Comparison of ENCODE assay signal across 8 cellular contexts in the genomic region with DNA sequence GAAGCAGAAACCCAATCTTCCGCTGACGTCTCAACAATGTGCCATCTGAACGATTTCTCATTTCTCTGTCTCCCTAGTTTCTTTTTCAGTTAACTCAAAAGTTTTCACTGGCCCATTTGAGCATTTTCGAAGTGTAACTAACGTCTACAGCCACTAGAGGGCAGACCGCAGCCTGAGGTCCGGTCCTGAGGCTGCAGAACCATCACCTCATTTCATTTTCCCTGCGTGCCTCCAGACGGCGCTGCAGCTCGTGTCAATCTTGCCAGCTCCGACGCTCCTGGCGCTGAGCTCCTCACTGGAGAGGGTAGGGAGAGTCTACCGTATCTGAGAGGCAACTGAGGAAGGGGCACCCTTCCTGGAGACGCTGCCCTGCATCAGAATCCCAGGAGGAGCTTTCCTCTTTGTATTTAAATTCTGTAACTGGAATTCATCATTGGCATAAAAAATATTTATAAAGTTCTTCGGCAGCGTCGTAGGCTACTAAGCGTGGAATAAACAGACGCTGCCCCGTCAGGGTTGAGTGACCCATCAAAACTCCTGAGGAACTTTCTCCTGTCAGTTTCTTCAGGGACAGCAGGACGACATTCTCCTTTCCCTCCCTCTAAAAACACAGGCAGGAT. TPM values are rescaled to one million over a fixed set of nuclear protein-coding genes. Genes with fewer than 3 reads are reported as not detected.
A peak's percentile ranks its signal among the peaks of the same experiment; 100 is the strongest.
DNase-seq lines count a peak whose midpoint lies in the region; ATAC-seq and TF ChIP-seq lines count a peak whose summit lies in the region.

No MANE protein-coding gene starts in this region.

- no peaks in the 10 kb centered on the region for H3K36me3 Mint-ChIP-seq in activated T-helper 17 cell treated with anti-CD3 and anti-CD28 coated beads, Interleukin-2, amount 50 U/mL, for 72 hours (ENCODE audit: low read depth)

- no peaks in the 10 kb centered on the region for H3K9me2 ChIP-seq in Loucy (replicated peaks; ENCODE audit: low read depth, low read length)

- H3K36me3 ChIP-seq in Loucy (ENCODE audit: insufficient read depth, low read length) (no peaks in the 10 kb centered on the region), subcutaneous abdominal adipose tissue (ENCODE audit: control insufficient read depth in 5 of 5, insufficient read depth in 5 of 5, low read length in 5 of 5) (no peaks in the 10 kb centered on the region)

- no peaks in the 10 kb centered on the region for H3K79me2 ChIP-seq in Loucy (ENCODE audit: insufficient read depth, low read length)

- no peaks in the 10 kb centered on the region for H3K9me3 ChIP-seq in Loucy (ENCODE audit: insufficient read depth, low read depth, low read length)
- H3K9me3 ChIP-seq in subcutaneous abdominal adipose tissue (ENCODE audit: control insufficient read depth in 5 of 5, low read length in 5 of 5), result no peaks in the 10 kb centered on the region

- no peaks in the 10 kb centered on the region for H3K9me3 Mint-ChIP-seq in activated T-helper 17 cell treated with anti-CD3 and anti-CD28 coated beads, Interleukin-2, amount 50 U/mL, for 72 hours

- POLR2A ChIA-PET in RWPE1 (lab: Yijun Ruan, JAX; ENCODE audit: low non-redundant PET), result interaction anchor here (1.0 kb wide), 1 partner anchor 437 kb away, joined by 5 read pairs; the partner anchor contains the start of gene MYLIP

- peak overlapping the region; percentile 26 for H3K4me3 ChIP-seq in Loucy (ENCODE audit: low read length, poor library complexity, severe bottlenecking)
- H3K4me3 ChIP-seq in fibroblast of villous mesenchyme (ENCODE audit: low read depth, low read length), result peak overlapping the region; percentile 50
- H3K4me3 ChIP-seq in subcutaneous abdominal adipose tissue (ENCODE audit: low read depth in 1 of 5, low read length in 5 of 5), result peak overlapping the region; percentile 8 to 54 (median 43)

- H3K9ac ChIP-seq in Loucy (ENCODE audit: low read depth, low read length, poor library complexity, severe bottlenecking) (peak overlapping the region; percentile 28), subcutaneous abdominal adipose tissue (ENCODE audit: low read length in 5 of 5) (peak overlapping the region in 3 of 5 donors; percentile 38 to 72 (median 52))

- peak overlapping the region; percentile 59 for H3K4me2 ChIP-seq in Loucy (ENCODE audit: low read depth, low read length, poor library complexity, severe bottlenecking)

- H3K27me3 ChIP-seq in Loucy (ENCODE audit: insufficient read depth, low read length, poor library complexity, severe bottlenecking) (no peaks in the 10 kb centered on the region), subcutaneous abdominal adipose tissue (ENCODE audit: control insufficient read depth in 5 of 5, insufficient read depth in 4 of 5, low read length in 5 of 5) (no peaks in the 10 kb centered on the region)

- CTCF ChIA-PET in RWPE1 (lab: Yijun Ruan, JAX), result interaction anchor here (0.6 to 3.3 kb wide), 27 partner anchors 9 to 1237 kb away, joined by 3 to 29 read pairs (median 4); partner anchors contain the start of gene MYLIP

- DNase-seq in Daoy (ENCODE audit: low read depth) (peak; percentile 94), H4 (ENCODE audit: low spot score) (peak; percentile 93), RWPE1 (ENCODE audit: low spot score) (peak; percentile 81), fibroblast of villous mesenchyme (ENCODE audit: low read depth) (peak; percentile 91), nucleus accumbens (lab: John Stamatoyannopoulos, UW) (peak; percentile 7 to 91 (median 69))

- H3K27ac ChIP-seq in RWPE1 (no peak overlapping the region), subcutaneous abdominal adipose tissue (ENCODE audit: low read depth, low read length) (peak overlapping the region; percentile 58)

- H3K4me1 ChIP-seq in Loucy (ENCODE audit: insufficient read depth, low read length, poor library complexity, severe bottlenecking), result peaks cover 5% of the 10 kb centered on the region
- H3K4me1 ChIP-seq in subcutaneous abdominal adipose tissue (ENCODE audit: control insufficient read depth in 5 of 5, insufficient read depth in 5 of 5, low read length in 5 of 5), result peaks cover 5 to 18% (median 17%) of the 10 kb centered on the region in 5 donors

- H3K27me3 Mint-ChIP-seq in activated T-helper 17 cell treated with anti-CD3 and anti-CD28 coated beads, Interleukin-2, amount 50 U/mL, for 72 hours, result peaks cover 7% of the 10 kb centered on the region

- H2AFZ ChIP-seq in Loucy (ENCODE audit: low read length), result peak overlapping the region; percentile 45; the same call in 1 of the 2 replicates

- H4K20me1 ChIP-seq in Loucy (ENCODE audit: insufficient read depth, low read length, poor library complexity, severe bottlenecking), result no peaks in the 10 kb centered on the region

- peak; percentile 98 for ATAC-seq in activated T-helper 17 cell treated with anti-CD3 and anti-CD28 coated beads, Interleukin-2, amount 50 U/mL, for 72 hours (replicated peaks)

- TF ChIP-seq CTCF in Loucy (conservative IDR thresholded peaks at IDR 0.05; ENCODE audit: low read length) (peak; percentile 100), RWPE1 (conservative IDR thresholded peaks at IDR 0.05; ENCODE audit: low read depth) (peak; percentile 99), fibroblast of villous mesenchyme (IDR thresholded peaks at IDR 0.05; ENCODE audit: insufficient read depth, low read depth, low read length) (peak; percentile 100)

- no peaks in the 10 kb centered on the region for H3K4me1 Mint-ChIP-seq in activated T-helper 17 cell treated with anti-CD3 and anti-CD28 coated beads, Interleukin-2, amount 50 U/mL, for 72 hours

- peak overlapping the region; percentile 2 for H3K27ac Mint-ChIP-seq in activated T-helper 17 cell treated with anti-CD3 and anti-CD28 coated beads, Interleukin-2, amount 50 U/mL, for 72 hours

- no peaks in the 10 kb centered on the region for H3F3A ChIP-seq in Loucy (ENCODE audit: low read depth)

- H3K4me3 Mint-ChIP-seq in activated T-helper 17 cell treated with anti-CD3 and anti-CD28 coated beads, Interleukin-2, amount 50 U/mL, for 72 hours, result peak overlapping the region; percentile 0

RNA-seq across cellular contexts. Expression of gene DTNBP1, which starts 28.5 kb away (rescaled TPM):
- 5.6 and 18.9 TPM in 2 replicates for total RNA-seq in Daoy (2014; rRNA removed; shearing (Covaris generic))
- total RNA-seq in H4 (2014; rRNA removed; shearing (Covaris generic)), result 7.5 and 15.3 TPM in 2 replicates
- total RNA-seq in activated T-helper 17 cell treated with anti-CD3 and anti-CD28 coated beads, Interleukin-2, amount 50 U/mL, for 72 hours, result 10 to 100 TPM; 13.8 to 24.8 TPM
- 2.2 and 6.4 TPM in 2 replicates for total RNA-seq in fibroblast of villous mesenchyme
